In the genomic region with DNA sequence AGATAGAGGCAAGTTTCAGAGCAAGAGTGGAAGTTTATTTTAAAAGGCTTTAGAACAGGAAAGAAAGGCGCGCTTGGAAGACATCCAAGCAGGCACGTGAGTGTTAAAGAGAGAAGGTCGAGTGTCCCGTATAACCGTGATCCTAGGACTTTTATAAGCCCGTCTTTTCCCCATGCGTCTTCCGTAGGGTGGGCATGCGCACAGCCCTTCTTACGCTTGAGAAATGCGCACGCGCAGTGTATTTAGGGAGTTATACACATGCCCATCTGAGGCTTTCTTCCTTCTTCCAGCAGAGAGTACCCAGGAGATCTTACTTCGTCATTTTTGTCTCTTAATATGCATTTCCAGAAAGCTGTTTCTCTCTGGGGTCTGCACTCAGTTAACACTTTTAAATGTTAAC, we compare ENCODE assay signal across 10 cellular contexts. TPM values are rescaled to one million over a fixed set of nuclear protein-coding genes. Genes with fewer than 3 reads are reported as not detected.
DNase-seq lines count a peak whose midpoint lies in the region; ATAC-seq and TF ChIP-seq lines count a peak whose summit lies in the region.
"Had no signal": no experiment of that assay in that cellular context is flagged by ENCODE, and none has a peak within 500 bp of the region (broad histone marks: within the 10 kb centered on the region; RNA-seq: fewer than 3 reads in every experiment).

No MANE protein-coding gene starts in this region.

- H3K4me3 ChIP-seq in breast epithelium = no peak overlapping the region
- H3K4me3 ChIP-seq in mammary epithelial cell (replicated peaks in 1 of 3; ENCODE audit: insufficient read depth in 1 of 3, low read depth in 2 of 3, low read length in 3 of 3) = no peak overlapping the region
- peak overlapping the region; percentile 11 for H3K4me3 ChIP-seq in upper lobe of right lung
- H3K4me3 ChIP-seq in neural progenitor cell = no peak overlapping the region

- no TSS peak for BruUV-seq in mammary epithelial cell (replicated peaks; lab: Mats Ljungman, UMichigan)

- dilution Hi-C loops in mammary epithelial cell (cut with HindIII; ENCODE audit: low sequenced_read_pairs) = no loop called here

- peaks cover 4 to 11% of the 10 kb centered on the region in 2 donors for H3K27me3 Mint-ChIP-seq in natural killer cell (ENCODE audit: low read depth in 2 of 2)
- H3K27me3 Mint-ChIP-seq in neural progenitor cell (ENCODE audit: insufficient read depth, low read depth) = no peaks in the 10 kb centered on the region

- H3K27ac ChIP-seq in breast epithelium (peak overlapping the region; percentile 25 to 50), mammary epithelial cell (ENCODE audit: insufficient read depth, low read depth, low read length) (no peak overlapping the region), upper lobe of right lung (no peak overlapping the region), neural progenitor cell (no peak overlapping the region)

- H3K9ac ChIP-seq in mammary epithelial cell (ENCODE audit: insufficient read depth, low read length) = no peak overlapping the region
- H3K9ac ChIP-seq in neural progenitor cell = no peak overlapping the region

- TF ChIP-seq CTCF in breast epithelium (IDR thresholded peaks at IDR 0.05) (no peak), mammary epithelial cell (conservative IDR thresholded peaks at IDR 0.05 in 1 of 2, IDR thresholded peaks at IDR 0.05 in 1 of 2; ENCODE audit: extremely low read depth in 1 of 2, insufficient read depth in 1 of 2, low read depth in 1 of 2, low read length in 2 of 2) (no peak), natural killer cell (IDR thresholded peaks at IDR 0.05) (no peak), upper lobe of right lung (IDR thresholded peaks at IDR 0.05) (no peak), neural progenitor cell (IDR thresholded peaks at IDR 0.05) (no peak)

- ATAC-seq in natural killer cell (no peak), upper lobe of right lung (peak; percentile 45)
- ATAC-seq: esophagus mucosa had no signal

- H4K20me1 ChIP-seq in mammary epithelial cell (ENCODE audit: insufficient read depth, low read length) (no peaks in the 10 kb centered on the region), neural progenitor cell (ENCODE audit: low read depth) (no peaks in the 10 kb centered on the region)

- H3K4me3 Mint-ChIP-seq in natural killer cell (peak overlapping the region; percentile 39), neural progenitor cell (no peak overlapping the region)

- no peaks in the 10 kb centered on the region for H3K9me3 Mint-ChIP-seq in natural killer cell
- H3K9me3 Mint-ChIP-seq in neural progenitor cell = no peaks in the 10 kb centered on the region

- H3K79me2 ChIP-seq in mammary epithelial cell (ENCODE audit: insufficient read depth, low read length) (peaks cover 71% of the 10 kb centered on the region), neural progenitor cell (ENCODE audit: low read depth) (no peaks in the 10 kb centered on the region)

- TF ChIP-seq POLR2A in breast epithelium (IDR thresholded peaks at IDR 0.05) = no peak

- H3K27me3 ChIP-seq in breast epithelium (no peaks in the 10 kb centered on the region), mammary epithelial cell (ENCODE audit: insufficient read depth, low read length) (no peaks in the 10 kb centered on the region), upper lobe of right lung (no peaks in the 10 kb centered on the region), neural progenitor cell (no peaks in the 10 kb centered on the region)

- H3K36me3 Mint-ChIP-seq in natural killer cell (no peaks in the 10 kb centered on the region), neural progenitor cell (no peaks in the 10 kb centered on the region)

- H2AFZ ChIP-seq in mammary epithelial cell (ENCODE audit: low read depth, low read length) = no peak overlapping the region
- H2AFZ ChIP-seq in neural progenitor cell (replicated peaks) = no peak overlapping the region

- over 99% methylated on average over 8 of the region's 15 CpGs for WGBS in mammary epithelial cell (ENCODE audit: low coverage, missing lambda C conversion rate)

- H3K9me3 ChIP-seq in breast epithelium (no peaks in the 10 kb centered on the region), mammary epithelial cell (replicated peaks; ENCODE audit: insufficient read depth, low read length) (no peaks in the 10 kb centered on the region), upper lobe of right lung (no peaks in the 10 kb centered on the region), neural progenitor cell (ENCODE audit: low read depth) (no peaks in the 10 kb centered on the region)

- CTCF ChIA-PET in mammary epithelial cell (lab: Charles Lee; ENCODE audit: low non-redundant PET) = no interaction called here

- no peaks in the 10 kb centered on the region for H3F3A ChIP-seq in neural progenitor cell (ENCODE audit: low read depth)

- in situ Hi-C loops in mammary epithelial cell (cut with MboI; ENCODE audit: low sequenced_read_pairs in 2 of 2) = no loop called here

- intact Hi-C loops in breast epithelium (cut with DNase I; ENCODE audit: low total_unique reads) (no loop called here), mammary epithelial cell (cut with micrococcal nuclease) (no loop called here), head of caudate nucleus (cut with DNase I) (no loop called here), natural killer cell (cut with micrococcal nuclease) (no loop called here), upper lobe of right lung (cut with DNase I) (no loop called here)

- H3K4me2 ChIP-seq in mammary epithelial cell (ENCODE audit: insufficient read depth, low read depth, low read length) (no peak overlapping the region), neural progenitor cell (no peak overlapping the region)

- H3K4me1 ChIP-seq in breast epithelium = no peaks in the 10 kb centered on the region
- H3K4me1 ChIP-seq in mammary epithelial cell (ENCODE audit: insufficient read depth, low read length) = no peaks in the 10 kb centered on the region
- H3K4me1 ChIP-seq in upper lobe of right lung = no peaks in the 10 kb centered on the region
- no peaks in the 10 kb centered on the region for H3K4me1 ChIP-seq in neural progenitor cell

- no peaks in the 10 kb centered on the region for H3K4me1 Mint-ChIP-seq in natural killer cell
- no peaks in the 10 kb centered on the region for H3K4me1 Mint-ChIP-seq in neural progenitor cell

- H3K36me3 ChIP-seq in breast epithelium (no peaks in the 10 kb centered on the region), mammary epithelial cell (ENCODE audit: insufficient read depth, low read length) (peaks cover 3% of the 10 kb centered on the region), upper lobe of right lung (no peaks in the 10 kb centered on the region), neural progenitor cell (no peaks in the 10 kb centered on the region)

- DNase-seq in breast epithelium (ENCODE audit: low spot score in 2 of 2) = no peak
- no peak for DNase-seq in mammary epithelial cell
- peak in 32 of 42 donors; percentile 4 to 75 (median 36) for DNase-seq in head of caudate nucleus
- no peak for DNase-seq in natural killer cell
- DNase-seq in upper lobe of right lung = no peak
- DNase-seq in NCI-H2029 treated with DMSO at 0.1 percent for 48 hours (lab: John Stamatoyannopoulos, UW) = no peak
- no peak for DNase-seq in activated gamma-delta T cell (lab: John Stamatoyannopoulos, UW)
- DNase-seq in neural progenitor cell (ENCODE audit: low spot score) = no peak
- DNase-seq: T-helper 9 cell had no signal

- no peak overlapping the region for H3K27ac Mint-ChIP-seq in natural killer cell
- H3K27ac Mint-ChIP-seq in neural progenitor cell = no peak overlapping the region

RNA-seq across cellular contexts. Expression of gene CALD1, which starts 52.4 kb away (rescaled TPM):
- total RNA-seq in breast epithelium = 100 to 1,000 TPM; 252 to 335 (median 266) TPM
- total RNA-seq in mammary epithelial cell = 100 to 1,000 TPM; 251 to 445 TPM
- polyA plus RNA-seq in mammary epithelial cell = 151 TPM
- polyA minus RNA-seq in mammary epithelial cell = 182 TPM
- total RNA-seq in natural killer cell = 1 to 10 TPM in 2 of 3 donors, under 1 TPM in 1; 0.14 to 2.5 (median 1.0) TPM
- 213 TPM for total RNA-seq in upper lobe of right lung
- total RNA-seq in neural progenitor cell (ENCODE audit: low replicate concordance) = 90.2 and 118 TPM in 2 replicates

Comparison
In these comparisons a context has a peak if more than half of its experiments do, and no peak if none do; other contexts are left out.
1. H3K27ac ChIP-seq: peak in breast epithelium (2 of 2); none in mammary epithelial cell (single experiment), upper lobe of right lung (single experiment) and neural progenitor cell (single experiment).
2. DNase-seq: peak in head of caudate nucleus (32 of 42); none in breast epithelium (0 of 2), mammary epithelial cell (single experiment), natural killer cell (single experiment), upper lobe of right lung (single experiment), NCI-H2029 treated with DMSO at 0.1 percent for 48 hours (single experiment), activated gamma-delta T cell (single experiment) and neural progenitor cell (single experiment).
3. RNA of gene CALD1, which starts 52.4 kb away (total RNA-seq): 251 to 445 TPM in mammary epithelial cell, 252 to 335 TPM in breast epithelium, 213 TPM in upper lobe of right lung (single experiment) and 90.2 to 118 TPM in neural progenitor cell; 0.14 to 2.5 TPM in natural killer cell; every median in the first group is over 10 times any median in the second.